Comparison of ENCODE assay signal across 3 cellular contexts in genomic region chr10:50520115-50520514, GRCh38.
A peak's percentile ranks its signal among the peaks of the same experiment; 100 is the strongest.
TF ChIP-seq lines count a peak whose summit lies in the region.

No MANE protein-coding gene starts in this region.

TF ChIP-seq in HepG2, 621 proteins besides CTCF, POLR2A, EP300 and RAD21:
- TF ChIP-seq KMT2A (CRISPR knock-in tag; IDR thresholded peaks at IDR 0.05) (no peak), ZNF121 (CRISPR knock-in tag; IDR thresholded peaks at IDR 0.05) (peak; percentile 66; the same call in 1 of the 2 replicates), ZNF468 (CRISPR knock-in tag; IDR thresholded peaks at IDR 0.05) (no peak), HNF4A (CRISPR knock-in tag; IDR thresholded peaks at IDR 0.05) (no peak), MXD1 (CRISPR knock-in tag; IDR thresholded peaks at IDR 0.05) (no peak), HOXA7 (CRISPR knock-in tag; IDR thresholded peaks at IDR 0.05) (no peak), ISX (CRISPR knock-in tag; conservative IDR thresholded peaks at IDR 0.05) (no peak)
TF ChIP-seq in HepG2: peak in this region for 1.

TF ChIP-seq in WTC11, 78 proteins besides CTCF, POLR2A, EP300 and RAD21:
- peak; percentile 84; the same call in 1 of the 2 replicates for TF ChIP-seq ZNF121 (CRISPR knock-in tag; IDR thresholded peaks at IDR 0.05)
- TF ChIP-seq GTF2I (CRISPR knock-in tag; conservative IDR thresholded peaks at IDR 0.05): 0 out of 2 replicates have a peak, but pooled peaks have one; percentile 22
- TF ChIP-seq E2F5 (CRISPR knock-in tag; IDR thresholded peaks at IDR 0.05): no peak

TF ChIP-seq in K562, 482 proteins besides CTCF, POLR2A, EP300 and RAD21:
- TF ChIP-seq RBM25 (IDR thresholded peaks at IDR 0.05; ENCODE audit: low read depth, low read length, severe bottlenecking) (peak; percentile 52), ZNF121 (CRISPR knock-in tag; conservative IDR thresholded peaks at IDR 0.05) (peak; percentile 90), PRMT5 (CRISPR knock-in tag; IDR thresholded peaks at IDR 0.05) (no peak)
